1 cellular context compared by ENCODE assay signal in the genomic region with DNA sequence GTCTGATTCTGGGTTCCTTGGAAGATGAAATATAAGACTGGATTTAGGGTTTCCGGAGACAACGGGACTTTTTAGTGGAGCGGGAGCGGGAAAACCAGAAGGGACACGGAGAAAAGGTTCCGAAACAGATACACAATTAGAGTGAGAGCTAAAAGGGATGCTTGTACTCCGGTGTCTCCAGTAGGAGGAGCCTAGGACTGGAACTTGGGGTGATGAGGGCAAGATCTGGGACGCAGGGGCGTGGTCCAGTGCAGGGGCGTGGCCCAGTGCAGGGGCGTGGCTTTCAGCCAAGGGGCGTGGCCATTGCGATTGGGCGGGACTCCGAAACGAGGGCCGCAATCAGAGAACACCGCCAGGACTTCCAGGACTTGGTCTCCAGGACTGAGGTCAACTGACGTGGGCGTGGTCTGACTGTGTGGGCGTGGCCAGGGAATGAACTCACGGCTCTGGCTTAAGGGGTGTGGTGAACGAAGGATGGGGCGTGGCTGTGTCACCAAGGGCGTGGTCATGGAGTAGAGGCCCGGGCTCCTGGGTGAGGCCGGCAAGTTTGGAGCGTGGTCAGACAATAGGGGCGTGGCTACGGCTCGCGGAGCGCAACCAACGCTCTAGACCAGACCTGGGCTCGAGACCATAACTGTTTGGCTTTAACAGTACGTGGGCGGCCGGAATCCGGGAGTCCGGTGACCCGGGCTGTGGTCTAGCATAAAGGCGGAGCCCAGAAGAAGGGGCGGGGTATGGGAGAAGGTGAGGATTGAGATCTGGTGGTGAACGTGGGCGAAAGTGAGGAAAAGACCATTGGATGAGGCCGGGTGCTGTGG.
A peak's percentile ranks its signal among the peaks of the same experiment; 100 is the strongest.
TF ChIP-seq lines count a peak whose summit lies in the region.

TSS of gene DKKL1 (plus strand) at position 613 of the 818 bp plus-strand sequence. CDS start at position 735, 122 bp downstream.

TF ChIP-seq in K562, 482 proteins besides CTCF, POLR2A, EP300 and RAD21 (continued from another document and continues in another):
- TF ChIP-seq ZBTB40 (IDR thresholded peaks at IDR 0.05) (no peak), ZBTB40 (CRISPR knock-in tag; IDR thresholded peaks at IDR 0.05) (no peak), FOS (IDR thresholded peaks at IDR 0.05; ENCODE audit: extremely low read depth, insufficient read length) (no peak), SIN3A (IDR thresholded peaks at IDR 0.05; ENCODE audit: borderline replicate concordance in 2 of 2, control insufficient read depth in 1 of 2, low read depth in 2 of 2, low read length in 2 of 2) (peak in 1 of 2 experiments; percentile 38; a peak in 1 of 4 replicates), KLF6 (CRISPR knock-in tag; IDR thresholded peaks at IDR 0.05; ENCODE audit: borderline replicate concordance) (no peak; the same call in 1 of the 2 replicates), RBM15 (IDR thresholded peaks at IDR 0.05; ENCODE audit: insufficient read depth, low read length) (no peak), TCFL5 (CRISPR knock-in tag; conservative IDR thresholded peaks at IDR 0.05) (no peak), IRF9 (tag; IDR thresholded peaks at IDR 0.05) (no peak), CXXC5 (CRISPR knock-in tag; IDR thresholded peaks at IDR 0.05) (peak; percentile 91), CREB5 (CRISPR knock-in tag; IDR thresholded peaks at IDR 0.05) (no peak), CBX8 (IDR thresholded peaks at IDR 0.05; ENCODE audit: borderline replicate concordance, extremely low read depth, low read depth, low read length, poor library complexity, severe bottlenecking) (no peak), ZNF639 (CRISPR knock-in tag; conservative IDR thresholded peaks at IDR 0.05 in 1 of 2, IDR thresholded peaks at IDR 0.05 in 1 of 2) (peak in 1 of 2 experiments; percentile 68; a peak in 1 of 4 replicates), RBBP5 (IDR thresholded peaks at IDR 0.05; ENCODE audit: borderline replicate concordance, insufficient read depth, low read length, poor library complexity, severe bottlenecking) (no peak), ZBTB7A (IDR thresholded peaks at IDR 0.05; ENCODE audit: borderline replicate concordance, control insufficient read depth, low read depth, low read length) (peak; percentile 54; the same call in 1 of the 2 replicates), CBFA2T3 (IDR thresholded peaks at IDR 0.05) (no peak), SRF (CRISPR knock-in tag; IDR thresholded peaks at IDR 0.05) (peak in 1 of 2 experiments; percentile 65; a peak in 1 of 4 replicates), TBL1XR1 (IDR thresholded peaks at IDR 0.05; ENCODE audit: low read length in 2 of 2) (peak in 1 of 2 experiments; percentile 14; a peak in 1 of 4 replicates), CREBBP (IDR thresholded peaks at IDR 0.05; ENCODE audit: low read depth, low read length) (no peak), SNRNP70 (optimal IDR thresholded peaks at IDR 0.05; ENCODE audit: low read depth, low read length) (no peak), PURB (CRISPR knock-in tag; IDR thresholded peaks at IDR 0.05; ENCODE audit: low read depth) (no peak), ZNF263 (CRISPR knock-in tag; IDR thresholded peaks at IDR 0.05; ENCODE audit: borderline replicate concordance) (no peak)
- TF ChIP-seq, protein P1, sequence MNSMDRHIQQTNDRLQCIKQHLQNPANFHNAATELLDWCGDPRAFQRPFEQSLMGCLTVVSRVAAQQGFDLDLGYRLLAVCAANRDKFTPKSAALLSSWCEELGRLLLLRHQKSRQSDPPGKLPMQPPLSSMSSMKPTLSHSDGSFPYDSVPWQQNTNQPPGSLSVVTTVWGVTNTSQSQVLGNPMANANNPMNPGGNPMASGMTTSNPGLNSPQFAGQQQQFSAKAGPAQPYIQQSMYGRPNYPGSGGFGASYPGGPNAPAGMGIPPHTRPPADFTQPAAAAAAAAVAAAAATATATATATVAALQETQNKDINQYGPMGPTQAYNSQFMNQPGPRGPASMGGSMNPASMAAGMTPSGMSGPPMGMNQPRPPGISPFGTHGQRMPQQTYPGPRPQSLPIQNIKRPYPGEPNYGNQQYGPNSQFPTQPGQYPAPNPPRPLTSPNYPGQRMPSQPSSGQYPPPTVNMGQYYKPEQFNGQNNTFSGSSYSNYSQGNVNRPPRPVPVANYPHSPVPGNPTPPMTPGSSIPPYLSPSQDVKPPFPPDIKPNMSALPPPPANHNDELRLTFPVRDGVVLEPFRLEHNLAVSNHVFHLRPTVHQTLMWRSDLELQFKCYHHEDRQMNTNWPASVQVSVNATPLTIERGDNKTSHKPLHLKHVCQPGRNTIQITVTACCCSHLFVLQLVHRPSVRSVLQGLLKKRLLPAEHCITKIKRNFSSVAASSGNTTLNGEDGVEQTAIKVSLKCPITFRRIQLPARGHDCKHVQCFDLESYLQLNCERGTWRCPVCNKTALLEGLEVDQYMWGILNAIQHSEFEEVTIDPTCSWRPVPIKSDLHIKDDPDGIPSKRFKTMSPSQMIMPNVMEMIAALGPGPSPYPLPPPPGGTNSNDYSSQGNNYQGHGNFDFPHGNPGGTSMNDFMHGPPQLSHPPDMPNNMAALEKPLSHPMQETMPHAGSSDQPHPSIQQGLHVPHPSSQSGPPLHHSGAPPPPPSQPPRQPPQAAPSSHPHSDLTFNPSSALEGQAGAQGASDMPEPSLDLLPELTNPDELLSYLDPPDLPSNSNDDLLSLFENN (IDR thresholded peaks at IDR 0.05; ENCODE audit: low read depth in 2 of 2, low read length in 2 of 2) = 0 out of 4 replicates have a peak, but pooled peaks of 1 of the 2 experiments have one; percentile 21
- TF ChIP-seq, protein P2, sequence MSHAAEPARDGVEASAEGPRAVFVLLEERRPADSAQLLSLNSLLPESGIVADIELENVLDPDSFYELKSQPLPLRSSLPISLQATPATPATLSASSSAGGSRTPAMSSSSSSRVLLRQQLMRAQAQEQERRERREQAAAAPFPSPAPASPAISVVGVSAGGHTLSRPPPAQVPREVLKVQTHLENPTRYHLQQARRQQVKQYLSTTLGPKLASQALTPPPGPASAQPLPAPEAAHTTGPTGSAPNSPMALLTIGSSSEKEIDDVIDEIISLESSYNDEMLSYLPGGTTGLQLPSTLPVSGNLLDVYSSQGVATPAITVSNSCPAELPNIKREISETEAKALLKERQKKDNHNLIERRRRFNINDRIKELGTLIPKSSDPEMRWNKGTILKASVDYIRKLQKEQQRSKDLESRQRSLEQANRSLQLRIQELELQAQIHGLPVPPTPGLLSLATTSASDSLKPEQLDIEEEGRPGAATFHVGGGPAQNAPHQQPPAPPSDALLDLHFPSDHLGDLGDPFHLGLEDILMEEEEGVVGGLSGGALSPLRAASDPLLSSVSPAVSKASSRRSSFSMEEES (CRISPR knock-in tag; IDR thresholded peaks at IDR 0.05) = no peak
- TF ChIP-seq, protein P3, sequence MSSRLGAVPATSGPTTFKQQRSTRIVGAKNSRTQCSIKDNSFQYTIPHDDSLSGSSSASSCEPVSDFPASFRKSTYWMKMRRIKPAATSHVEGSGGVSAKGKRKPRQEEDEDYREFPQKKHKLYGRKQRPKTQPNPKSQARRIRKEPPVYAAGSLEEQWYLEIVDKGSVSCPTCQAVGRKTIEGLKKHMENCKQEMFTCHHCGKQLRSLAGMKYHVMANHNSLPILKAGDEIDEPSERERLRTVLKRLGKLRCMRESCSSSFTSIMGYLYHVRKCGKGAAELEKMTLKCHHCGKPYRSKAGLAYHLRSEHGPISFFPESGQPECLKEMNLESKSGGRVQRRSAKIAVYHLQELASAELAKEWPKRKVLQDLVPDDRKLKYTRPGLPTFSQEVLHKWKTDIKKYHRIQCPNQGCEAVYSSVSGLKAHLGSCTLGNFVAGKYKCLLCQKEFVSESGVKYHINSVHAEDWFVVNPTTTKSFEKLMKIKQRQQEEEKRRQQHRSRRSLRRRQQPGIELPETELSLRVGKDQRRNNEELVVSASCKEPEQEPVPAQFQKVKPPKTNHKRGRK (tag; IDR thresholded peaks at IDR 0.05) = no peak
- TF ChIP-seq, protein P4, sequence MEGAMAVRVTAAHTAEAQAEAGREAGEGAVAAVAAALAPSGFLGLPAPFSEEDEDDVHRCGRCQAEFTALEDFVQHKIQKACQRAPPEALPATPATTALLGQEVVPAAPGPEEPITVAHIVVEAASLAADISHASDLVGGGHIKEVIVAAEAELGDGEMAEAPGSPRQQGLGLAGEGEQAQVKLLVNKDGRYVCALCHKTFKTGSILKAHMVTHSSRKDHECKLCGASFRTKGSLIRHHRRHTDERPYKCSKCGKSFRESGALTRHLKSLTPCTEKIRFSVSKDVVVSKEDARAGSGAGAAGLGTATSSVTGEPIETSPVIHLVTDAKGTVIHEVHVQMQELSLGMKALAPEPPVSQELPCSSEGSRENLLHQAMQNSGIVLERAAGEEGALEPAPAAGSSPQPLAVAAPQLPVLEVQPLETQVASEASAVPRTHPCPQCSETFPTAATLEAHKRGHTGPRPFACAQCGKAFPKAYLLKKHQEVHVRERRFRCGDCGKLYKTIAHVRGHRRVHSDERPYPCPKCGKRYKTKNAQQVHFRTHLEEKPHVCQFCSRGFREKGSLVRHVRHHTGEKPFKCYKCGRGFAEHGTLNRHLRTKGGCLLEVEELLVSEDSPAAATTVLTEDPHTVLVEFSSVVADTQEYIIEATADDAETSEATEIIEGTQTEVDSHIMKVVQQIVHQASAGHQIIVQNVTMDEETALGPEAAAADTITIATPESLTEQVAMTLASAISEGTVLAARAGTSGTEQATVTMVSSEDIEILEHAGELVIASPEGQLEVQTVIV (CRISPR knock-in tag; IDR thresholded peaks at IDR 0.05; ENCODE audit: borderline replicate concordance) = no peak
